In genomic region chr1:200780545-200781444, GRCh38 we compare ENCODE assay signal across 9 cellular contexts. TPM values are rescaled to one million over a fixed set of nuclear protein-coding genes. Genes with fewer than 3 reads are reported as not detected.
A peak's percentile ranks its signal among the peaks of the same experiment; 100 is the strongest.
DNase-seq lines count a peak whose midpoint lies in the region; ATAC-seq and TF ChIP-seq lines count a peak whose summit lies in the region.
"Had no signal": no experiment of that assay in that cellular context is flagged by ENCODE, and none has a peak within 500 bp of the region (broad histone marks: within the 10 kb centered on the region; RNA-seq: fewer than 3 reads in every experiment).

No MANE protein-coding gene starts in this region.

- 0 out of 2 replicates have a peak, but pooled peaks cover 1% of the 10 kb centered on the region for H3K36me3 ChIP-seq in Caco-2 (ENCODE audit: control insufficient read depth, insufficient read depth, low read length)

- TF ChIP-seq CTCF in 22Rv1 (IDR thresholded peaks at IDR 0.05): no peak
- no peak for TF ChIP-seq CTCF in Caco-2 (IDR thresholded peaks at IDR 0.05; ENCODE audit: insufficient read depth in 1 of 2, low read depth in 1 of 2, low read length in 1 of 2, severe bottlenecking in 1 of 2, unreplicated experiment in 1 of 2)
- TF ChIP-seq CTCF in lower leg skin (IDR thresholded peaks at IDR 0.05): no peak

- H3K4me1 ChIP-seq in Caco-2: peaks cover 14% of the 10 kb centered on the region

- H3K27ac ChIP-seq in 22Rv1: peak overlapping the region; percentile 5; the same call in 1 of the 2 replicates

- WGBS in lower leg skin, 2 donors: 13 to 20% methylated on average over 5 of the region's 5 CpGs

- H3K4me3 ChIP-seq in Caco-2 (ENCODE audit: low read depth, low read length) (no peak overlapping the region), lower leg skin (ENCODE audit: low read depth, poor library complexity, severe bottlenecking) (no peak overlapping the region)

- POLR2A ChIA-PET in Caco-2 (lab: Charles Lee): no interaction called here

- H3K9me3 ChIP-seq in Caco-2: no peaks in the 10 kb centered on the region

- H3K27ac Mint-ChIP-seq in Caco-2 (ENCODE audit: unreplicated experiment): no peak overlapping the region

- no TSS peak for BruUV-seq in Caco-2 (replicated peaks; lab: Mats Ljungman, UMichigan)

- TF ChIP-seq POLR2A in lower leg skin (IDR thresholded peaks at IDR 0.05): no peak

- intact Hi-C loops in left colon (cut with DNase I, micrococcal nuclease) (no loop called here), Caco-2 (cut with micrococcal nuclease; ENCODE audit: unreplicated experiment) (no loop called here), lower leg skin (cut with DNase I; ENCODE audit: low total_unique reads) (no loop called here)

- H3K27me3 ChIP-seq in Caco-2 (replicated peaks; ENCODE audit: control insufficient read depth, insufficient read depth, low read length): no peaks in the 10 kb centered on the region

- no peaks in the 10 kb centered on the region for H3K9me3 Mint-ChIP-seq in Caco-2 (ENCODE audit: unreplicated experiment)
- H3K9me3 Mint-ChIP-seq: central memory CD8-positive, alpha-beta T cell had no signal

- no peak overlapping the region for H3K4me3 Mint-ChIP-seq in Caco-2 (ENCODE audit: unreplicated experiment)
- H3K4me3 Mint-ChIP-seq: central memory CD8-positive, alpha-beta T cell had no signal

- peaks cover 24% of the 10 kb centered on the region for H3K36me3 Mint-ChIP-seq in Caco-2 (ENCODE audit: insufficient read depth, unreplicated experiment)

- H3K27me3 Mint-ChIP-seq in Caco-2 (ENCODE audit: insufficient read depth, unreplicated experiment): no peaks in the 10 kb centered on the region
- H3K27me3 Mint-ChIP-seq: central memory CD8-positive, alpha-beta T cell had no signal

- ATAC-seq in GM19351 (IDR thresholded peaks at IDR 0.05; ENCODE audit: unreplicated experiment) (peak; percentile 63), SK-N-SH treated with all-trans-retinoic acid at 6 μM for 48 hours (peak; percentile 82), left colon (peak; percentile 80), GM19324 (IDR thresholded peaks at IDR 0.05; ENCODE audit: low FRiP score, unreplicated experiment) (no peak), GM19463 (IDR thresholded peaks at IDR 0.05; ENCODE audit: unreplicated experiment) (no peak)

- peaks cover 26% of the 10 kb centered on the region for H3K4me1 Mint-ChIP-seq in Caco-2 (ENCODE audit: low read depth, unreplicated experiment)
- H3K4me1 Mint-ChIP-seq: central memory CD8-positive, alpha-beta T cell had no signal

- CTCF ChIA-PET in Caco-2 (lab: Charles Lee): no interaction called here

- DNase-seq in left colon (no peak), Caco-2 (no peak), lower leg skin (ENCODE audit: low spot score in 2 of 2) (no peak)

TF ChIP-seq in SK-N-SH treated with all-trans-retinoic acid at 6 μM for 48 hours, 23 proteins besides CTCF, POLR2A, EP300 and RAD21:
- TF ChIP-seq CREB5 (CRISPR knock-in tag; IDR thresholded peaks at IDR 0.05; ENCODE audit: low read depth): no peak
- TF ChIP-seq ZC3H10 (CRISPR knock-in tag; IDR thresholded peaks at IDR 0.05): 0 out of 2 replicates have a peak, but pooled peaks have one; percentile 35
- TF ChIP-seq TOX (CRISPR knock-in tag; IDR thresholded peaks at IDR 0.05; ENCODE audit: borderline replicate concordance): no peak
- peak; percentile 77; the same call in 1 of the 2 replicates for TF ChIP-seq ISL1 (CRISPR knock-in tag; IDR thresholded peaks at IDR 0.05)

RNA-seq across cellular contexts. Expression of gene CAMSAP2, which starts 42.1 kb away (rescaled TPM):
- total RNA-seq in left colon (1 to 10 TPM; 7.4 to 9.0 TPM), Caco-2 (2022) (23.4 and 24.4 TPM in 2 replicates), lower leg skin (10 to 100 TPM; 22.5 to 41.3 (median 36.1) TPM)

Comparison
In these comparisons a context has a peak if more than half of its experiments do, and no peak if none do; other contexts are left out.
1. ATAC-seq: peak in GM19351 (single experiment), SK-N-SH treated with all-trans-retinoic acid at 6 μM for 48 hours (single experiment) and left colon (single experiment); none in GM19324 (single experiment) and GM19463 (single experiment).